In genomic region chr4:147566762-147567161, GRCh38 we compare ENCODE assay signal across 28 cellular contexts.
"Had no signal": no experiment of that assay in that cellular context is flagged by ENCODE, and none has a peak within 500 bp of the region (broad histone marks: within the 10 kb centered on the region; RNA-seq: fewer than 3 reads in every experiment).

No MANE protein-coding gene starts in this region.

- H3K9me3 ChIP-seq: colonic mucosa, lower lobe of right lung had no signal

- H3K4me1 ChIP-seq: colonic mucosa, foreskin keratinocyte, gastroesophageal sphincter, heart right ventricle, left lung, lower lobe of right lung had no signal

- H3K4me3 Mint-ChIP-seq: dendritic cell treated with granulocyte-macrophage colony-stimulating factor and Interleukin-4, amounts not matched to agents 40 ng/mL and 50 ng/mL, for 4 days; effector memory CD8-positive, alpha-beta T cell; endodermal cell; immature natural killer cell; memory B cell; naive thymus-derived CD4-positive, alpha-beta T cell had no signal

- H3K4me1 Mint-ChIP-seq: immature natural killer cell; memory B cell; naive thymus-derived CD4-positive, alpha-beta T cell had no signal

- H3K36me3 ChIP-seq: colonic mucosa, gastroesophageal sphincter, heart right ventricle, left lung, lower lobe of right lung had no signal

- ATAC-seq: effector memory CD8-positive, alpha-beta T cell; esophagus mucosa; foreskin keratinocyte; gastroesophageal sphincter; heart right ventricle; left cardiac atrium; left lung; left ventricle myocardium superior; lower lobe of right lung; naive thymus-derived CD4-positive, alpha-beta T cell had no signal

- H3K9me3 Mint-ChIP-seq: dendritic cell treated with granulocyte-macrophage colony-stimulating factor and Interleukin-4, amounts not matched to agents 40 ng/mL and 50 ng/mL, for 4 days; effector memory CD8-positive, alpha-beta T cell; endodermal cell; immature natural killer cell had no signal

- DNase-seq: colonic mucosa; cortex of kidney; effector CD8-positive, alpha-beta T cell; effector memory CD8-positive, alpha-beta T cell; endodermal cell; erythroblast; foreskin keratinocyte; glutamatergic neuron; head of caudate nucleus; heart right ventricle; hippocampal formation; immature natural killer cell; islet precursor cell; kidney; kidney glomerular epithelial cell; left cardiac atrium; left lung; left ventricle myocardium superior; lower lobe of right lung; mammary epithelial cell; mesendoderm; midbrain; naive thymus-derived CD4-positive, alpha-beta T cell had no signal

- H3K27me3 ChIP-seq: colonic mucosa, gastroesophageal sphincter, heart right ventricle, left lung had no signal

- H3K27ac ChIP-seq: colonic mucosa, epithelial cell of prostate, foreskin keratinocyte, gastroesophageal sphincter, heart right ventricle, left lung, lower lobe of right lung had no signal

- H3K36me3 Mint-ChIP-seq: immature natural killer cell; memory B cell; naive thymus-derived CD4-positive, alpha-beta T cell had no signal

- H3K27ac Mint-ChIP-seq: dendritic cell treated with granulocyte-macrophage colony-stimulating factor and Interleukin-4, amounts not matched to agents 40 ng/mL and 50 ng/mL, for 4 days; effector memory CD8-positive, alpha-beta T cell; endodermal cell; immature natural killer cell; memory B cell; naive thymus-derived CD4-positive, alpha-beta T cell had no signal

- H3K4me3 ChIP-seq: colonic mucosa, gastroesophageal sphincter, heart right ventricle, left lung, lower lobe of right lung had no signal
